ENCODE assay signal across 9 cellular contexts in the genomic region with DNA sequence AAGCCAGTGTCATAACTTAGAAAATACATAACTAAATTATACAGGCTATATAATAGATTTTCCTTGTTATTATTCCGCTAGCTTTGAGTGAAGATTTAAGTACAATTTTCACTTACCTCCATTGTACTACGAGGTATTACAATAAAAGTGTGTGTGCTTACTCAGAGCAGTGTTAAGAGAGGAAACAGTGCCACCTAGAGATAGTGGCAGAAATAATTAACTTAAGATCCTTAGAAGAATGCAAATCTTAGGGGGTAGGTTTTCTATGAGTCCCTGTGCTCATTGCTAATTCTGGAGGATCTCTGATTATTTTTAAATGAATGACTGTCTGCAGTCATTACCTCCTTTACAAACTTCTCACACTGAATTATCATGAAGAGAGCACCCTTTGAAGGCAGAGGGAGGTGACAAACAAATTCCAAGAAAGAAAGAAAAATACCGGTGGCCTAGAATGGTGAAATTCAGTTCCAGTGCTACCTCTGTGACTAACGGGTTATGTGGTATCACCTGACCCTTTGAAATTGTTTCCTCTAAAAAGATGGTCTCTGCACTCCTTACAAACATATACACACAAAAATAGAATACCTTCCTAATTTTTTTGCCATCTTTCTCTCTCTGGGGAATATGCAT.
DNase-seq lines count a peak whose midpoint lies in the region; ATAC-seq, FAIRE-seq and TF ChIP-seq lines count a peak whose summit lies in the region.
"Had no signal": no experiment of that assay in that cellular context is flagged by ENCODE, and none has a peak within 500 bp of the region (broad histone marks: within the 10 kb centered on the region; RNA-seq: fewer than 3 reads in every experiment).

No MANE protein-coding gene starts in this region.

- peak; percentile 79 for TF ChIP-seq CTCF in 22Rv1 (IDR thresholded peaks at IDR 0.05)

- peak; percentile 73 for ATAC-seq in HG03354 (IDR thresholded peaks at IDR 0.05; ENCODE audit: poor library complexity, severe bottlenecking, unreplicated experiment)

- H3K27ac ChIP-seq in 22Rv1 = no peak overlapping the region

- FAIRE-seq in GM18507 (lab: Jason Lieb, UNC) = peak; percentile 76

- no peak for DNase-seq in GM18507 (ENCODE audit: extremely low spot score, insufficient read length, low read depth)
- peak; percentile 35 for DNase-seq in RPMI8226
- peak; percentile 43 for DNase-seq in iPS-NIHi11 (ENCODE audit: low spot score)
- DNase-seq in activated naive CD4-positive, alpha-beta T cell treated with anti-CD3 and anti-CD28 coated beads, Interleukin-2, amount 50 U/mL, for 16 hours = no peak
- DNase-seq in GM19240 (ENCODE audit: insufficient read length, low spot score) = no peak
- DNase-seq in glomerular visceral epithelial cell (ENCODE audit: extremely low spot score) = no peak
- DNase-seq: activated naive CD8-positive, alpha-beta T cell treated with anti-CD3 and anti-CD28 coated beads, Interleukin-2, amount 10 ng/mL, durations not matched to agents 7 days and 5 days had no signal

Comparison
In these comparisons a context has a peak if more than half of its experiments do, and no peak if none do; other contexts are left out.
1. DNase-seq: peak in RPMI8226 (single experiment) and iPS-NIHi11 (single experiment); none in GM18507 (single experiment), activated naive CD4-positive, alpha-beta T cell treated with anti-CD3 and anti-CD28 coated beads, Interleukin-2, amount 50 U/mL, for 16 hours (single experiment), GM19240 (single experiment) and glomerular visceral epithelial cell (single experiment).